In the genomic region with DNA sequence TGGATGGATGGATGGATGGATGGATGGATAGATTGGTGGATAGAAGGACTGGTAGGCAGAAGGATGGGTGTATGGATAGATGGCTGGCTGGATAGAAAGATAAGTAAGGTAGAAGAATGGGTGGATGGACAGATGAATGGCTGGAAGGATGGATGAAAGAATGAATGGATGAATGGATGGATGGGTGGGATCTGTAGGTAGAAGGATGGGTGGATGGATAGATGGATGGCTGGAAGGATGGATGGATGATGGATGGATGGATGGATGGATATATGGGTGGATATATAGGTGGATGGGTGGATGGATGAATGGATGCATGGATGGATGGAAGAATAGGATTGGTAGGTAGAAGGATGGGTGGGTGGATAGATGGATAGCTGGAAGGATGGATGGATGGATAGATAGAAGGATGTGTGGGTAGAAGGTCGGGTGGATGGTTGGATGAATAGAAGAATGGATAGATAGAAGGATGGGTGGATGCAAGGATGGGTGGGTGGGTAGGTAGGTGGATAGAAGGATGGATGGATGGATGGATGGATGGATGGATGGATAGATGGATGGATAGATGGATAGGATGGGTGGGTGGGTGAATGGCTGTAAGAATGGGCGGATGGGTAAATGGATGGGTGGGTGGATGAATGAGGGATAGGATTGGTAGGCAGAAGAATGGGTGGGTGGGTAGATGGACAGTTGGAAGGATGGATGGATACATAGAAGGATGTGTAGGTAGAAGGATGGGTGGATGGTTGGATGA, we compare ENCODE assay signal across 2 cellular contexts.
TF ChIP-seq lines count a peak whose summit lies in the region.

No MANE protein-coding gene starts in this region.

TF ChIP-seq in HEK293, 187 proteins besides CTCF, POLR2A, EP300 and RAD21 (continues in another document):
- TF ChIP-seq ZNF221 (tag by site-specific recombination; IDR thresholded peaks at IDR 0.05; ENCODE audit: borderline replicate concordance), result no peak
- TF ChIP-seq ZNF416 (tag by site-specific recombination; IDR thresholded peaks at IDR 0.05), result no peak
- no peak for TF ChIP-seq KLF1 (tag by site-specific recombination; IDR thresholded peaks at IDR 0.05)
- peak; percentile 61 for TF ChIP-seq ZFHX2 (tag by site-specific recombination; conservative IDR thresholded peaks at IDR 0.05)
- TF ChIP-seq ZBTB17 (tag by site-specific recombination; IDR thresholded peaks at IDR 0.05), result peak; percentile 65
- TF ChIP-seq ZFP69B (tag by site-specific recombination; IDR thresholded peaks at IDR 0.05), result no peak
- TF ChIP-seq ZNF544 (tag by site-specific recombination; IDR thresholded peaks at IDR 0.05), result no peak
- no peak for TF ChIP-seq HOXA7 (CRISPR knock-in tag; IDR thresholded peaks at IDR 0.05; ENCODE audit: borderline replicate concordance)
- no peak for TF ChIP-seq ZBTB1 (tag by site-specific recombination; IDR thresholded peaks at IDR 0.05)
- TF ChIP-seq ZSCAN30 (tag by site-specific recombination; IDR thresholded peaks at IDR 0.05), result no peak
- no peak for TF ChIP-seq ZNF548 (tag by site-specific recombination; IDR thresholded peaks at IDR 0.05)
- TF ChIP-seq ZNF48 (tag by site-specific recombination; IDR thresholded peaks at IDR 0.05), result no peak
- TF ChIP-seq ZNF19 (tag by site-specific recombination; IDR thresholded peaks at IDR 0.05; ENCODE audit: low read depth), result no peak
- no peak for TF ChIP-seq ZNF214 (tag by site-specific recombination; IDR thresholded peaks at IDR 0.05; ENCODE audit: borderline replicate concordance)
- TF ChIP-seq, protein P1, sequence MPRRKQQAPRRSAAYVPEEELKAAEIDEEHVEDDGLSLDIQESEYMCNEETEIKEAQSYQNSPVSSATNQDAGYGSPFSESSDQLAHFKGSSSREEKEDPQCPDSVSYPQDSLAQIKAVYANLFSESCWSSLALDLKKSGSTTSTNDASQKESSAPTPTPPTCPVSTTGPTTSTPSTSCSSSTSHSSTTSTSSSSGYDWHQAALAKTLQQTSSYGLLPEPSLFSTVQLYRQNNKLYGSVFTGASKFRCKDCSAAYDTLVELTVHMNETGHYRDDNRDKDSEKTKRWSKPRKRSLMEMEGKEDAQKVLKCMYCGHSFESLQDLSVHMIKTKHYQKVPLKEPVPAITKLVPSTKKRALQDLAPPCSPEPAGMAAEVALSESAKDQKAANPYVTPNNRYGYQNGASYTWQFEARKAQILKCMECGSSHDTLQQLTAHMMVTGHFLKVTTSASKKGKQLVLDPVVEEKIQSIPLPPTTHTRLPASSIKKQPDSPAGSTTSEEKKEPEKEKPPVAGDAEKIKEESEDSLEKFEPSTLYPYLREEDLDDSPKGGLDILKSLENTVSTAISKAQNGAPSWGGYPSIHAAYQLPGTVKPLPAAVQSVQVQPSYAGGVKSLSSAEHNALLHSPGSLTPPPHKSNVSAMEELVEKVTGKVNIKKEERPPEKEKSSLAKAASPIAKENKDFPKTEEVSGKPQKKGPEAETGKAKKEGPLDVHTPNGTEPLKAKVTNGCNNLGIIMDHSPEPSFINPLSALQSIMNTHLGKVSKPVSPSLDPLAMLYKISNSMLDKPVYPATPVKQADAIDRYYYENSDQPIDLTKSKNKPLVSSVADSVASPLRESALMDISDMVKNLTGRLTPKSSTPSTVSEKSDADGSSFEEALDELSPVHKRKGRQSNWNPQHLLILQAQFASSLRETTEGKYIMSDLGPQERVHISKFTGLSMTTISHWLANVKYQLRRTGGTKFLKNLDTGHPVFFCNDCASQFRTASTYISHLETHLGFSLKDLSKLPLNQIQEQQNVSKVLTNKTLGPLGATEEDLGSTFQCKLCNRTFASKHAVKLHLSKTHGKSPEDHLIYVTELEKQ (tag by site-specific recombination; IDR thresholded peaks at IDR 0.05; ENCODE audit: borderline replicate concordance), result no peak
- no peak for TF ChIP-seq ZNF707 (tag by site-specific recombination; IDR thresholded peaks at IDR 0.05)
- TF ChIP-seq KLF16 (tag by site-specific recombination; IDR thresholded peaks at IDR 0.05), result no peak
- peak; percentile 97 for TF ChIP-seq ZNF366 (tag by site-specific recombination; conservative IDR thresholded peaks at IDR 0.05)
- TF ChIP-seq, protein P2, sequence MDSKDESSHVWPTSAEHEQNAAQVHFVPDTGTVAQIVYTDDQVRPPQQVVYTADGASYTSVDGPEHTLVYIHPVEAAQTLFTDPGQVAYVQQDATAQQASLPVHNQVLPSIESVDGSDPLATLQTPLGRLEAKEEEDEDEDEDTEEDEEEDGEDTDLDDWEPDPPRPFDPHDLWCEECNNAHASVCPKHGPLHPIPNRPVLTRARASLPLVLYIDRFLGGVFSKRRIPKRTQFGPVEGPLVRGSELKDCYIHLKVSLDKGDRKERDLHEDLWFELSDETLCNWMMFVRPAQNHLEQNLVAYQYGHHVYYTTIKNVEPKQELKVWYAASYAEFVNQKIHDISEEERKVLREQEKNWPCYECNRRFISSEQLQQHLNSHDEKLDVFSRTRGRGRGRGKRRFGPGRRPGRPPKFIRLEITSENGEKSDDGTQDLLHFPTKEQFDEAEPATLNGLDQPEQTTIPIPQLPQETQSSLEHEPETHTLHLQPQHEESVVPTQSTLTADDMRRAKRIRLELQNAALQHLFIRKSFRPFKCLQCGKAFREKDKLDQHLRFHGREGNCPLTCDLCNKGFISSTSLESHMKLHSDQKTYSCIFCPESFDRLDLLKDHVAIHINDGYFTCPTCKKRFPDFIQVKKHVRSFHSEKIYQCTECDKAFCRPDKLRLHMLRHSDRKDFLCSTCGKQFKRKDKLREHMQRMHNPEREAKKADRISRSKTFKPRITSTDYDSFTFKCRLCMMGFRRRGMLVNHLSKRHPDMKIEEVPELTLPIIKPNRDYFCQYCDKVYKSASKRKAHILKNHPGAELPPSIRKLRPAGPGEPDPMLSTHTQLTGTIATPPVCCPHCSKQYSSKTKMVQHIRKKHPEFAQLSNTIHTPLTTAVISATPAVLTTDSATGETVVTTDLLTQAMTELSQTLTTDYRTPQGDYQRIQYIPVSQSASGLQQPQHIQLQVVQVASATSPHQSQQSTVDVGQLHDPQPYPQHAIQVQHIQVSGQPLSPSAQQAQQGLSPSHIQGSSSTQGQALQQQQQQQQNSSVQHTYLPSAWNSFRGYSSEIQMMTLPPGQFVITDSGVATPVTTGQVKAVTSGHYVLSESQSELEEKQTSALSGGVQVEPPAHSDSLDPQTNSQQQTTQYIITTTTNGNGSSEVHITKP (tag by site-specific recombination; IDR thresholded peaks at IDR 0.05), result no peak
- TF ChIP-seq, protein P3, sequence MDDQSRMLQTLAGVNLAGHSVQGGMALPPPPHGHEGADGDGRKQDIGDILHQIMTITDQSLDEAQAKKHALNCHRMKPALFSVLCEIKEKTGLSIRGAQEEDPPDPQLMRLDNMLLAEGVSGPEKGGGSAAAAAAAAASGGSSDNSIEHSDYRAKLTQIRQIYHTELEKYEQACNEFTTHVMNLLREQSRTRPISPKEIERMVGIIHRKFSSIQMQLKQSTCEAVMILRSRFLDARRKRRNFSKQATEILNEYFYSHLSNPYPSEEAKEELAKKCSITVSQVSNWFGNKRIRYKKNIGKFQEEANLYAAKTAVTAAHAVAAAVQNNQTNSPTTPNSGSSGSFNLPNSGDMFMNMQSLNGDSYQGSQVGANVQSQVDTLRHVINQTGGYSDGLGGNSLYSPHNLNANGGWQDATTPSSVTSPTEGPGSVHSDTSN (CRISPR knock-in tag; IDR thresholded peaks at IDR 0.05), result no peak
- TF ChIP-seq EGR2 (tag by site-specific recombination; IDR thresholded peaks at IDR 0.05; ENCODE audit: low read depth), result peak; percentile 77
- 0 out of 2 replicates have a peak, but pooled peaks have one; percentile 28 for TF ChIP-seq ZNF266 (tag by site-specific recombination; IDR thresholded peaks at IDR 0.05; ENCODE audit: low read depth)
- no peak for TF ChIP-seq ZNF560 (tag by site-specific recombination; IDR thresholded peaks at IDR 0.05; ENCODE audit: borderline replicate concordance)

TF ChIP-seq in K562, 482 proteins besides CTCF, POLR2A, EP300 and RAD21:
- TF ChIP-seq CREBBP (IDR thresholded peaks at IDR 0.05; ENCODE audit: low read depth, low read length), result peak; percentile 8
- 0 out of 2 replicates have a peak, but pooled peaks have one; percentile 14 for TF ChIP-seq PHB2 (IDR thresholded peaks at IDR 0.05; ENCODE audit: low read depth)
- no peak for TF ChIP-seq PYGO2 (tag; IDR thresholded peaks at IDR 0.05)
